In genomic region chr15:81292516-81293001, GRCh38 we compare ENCODE assay signal across 8 cellular contexts. TPM values are rescaled to one million over a fixed set of nuclear protein-coding genes. Genes with fewer than 3 reads are reported as not detected.
DNase-seq lines count a peak whose midpoint lies in the region; ATAC-seq and TF ChIP-seq lines count a peak whose summit lies in the region.

No MANE protein-coding gene starts in this region.

- H3K36me3 ChIP-seq in OCI-LY7 (ENCODE audit: insufficient read depth, low read length), result peaks cover 4% of the 10 kb centered on the region
- no peaks in the 10 kb centered on the region for H3K36me3 ChIP-seq in testis (ENCODE audit: low read depth, missing control alignments)

- peak overlapping the region; percentile 98 for H3K27ac ChIP-seq in OCI-LY7 (ENCODE audit: low read depth, low read length, poor library complexity, severe bottlenecking)
- H3K27ac ChIP-seq in testis, result no peak overlapping the region

- H3K4me3 ChIP-seq in GM12865 (ENCODE audit: low read depth, low read length) (peak overlapping the region; percentile 62), OCI-LY7 (ENCODE audit: low read depth, low read length, poor library complexity, severe bottlenecking) (peak overlapping the region; percentile 92), testis (no peak overlapping the region)

- H2AFZ ChIP-seq in OCI-LY7 (ENCODE audit: low read length), result peak overlapping the region; percentile 44; the same call in 1 of the 2 replicates

- peaks cover 8 to 13% (median 9%) of the 10 kb centered on the region in 3 donors for H3K27me3 Mint-ChIP-seq in immature natural killer cell (ENCODE audit: low read depth in 3 of 3)

- peak overlapping the region; percentile 52 to 100 (median 99) for H3K4me3 Mint-ChIP-seq in immature natural killer cell

- CTCF ChIA-PET in OCI-LY7 (lab: Charles Lee; ENCODE audit: unreplicated experiment), result no interaction called here

- H3K4me1 Mint-ChIP-seq in immature natural killer cell, result peaks cover 75 to 88% of the 10 kb centered on the region in 2 donors

- ATAC-seq in GM21528 (IDR thresholded peaks at IDR 0.05; ENCODE audit: low FRiP score, unreplicated experiment), result peak; percentile 27

- peak overlapping the region; percentile 95 to 100 (median 99) for H3K27ac Mint-ChIP-seq in immature natural killer cell

- H3K9me3 Mint-ChIP-seq in immature natural killer cell, result no peaks in the 10 kb centered on the region

- no peaks in the 10 kb centered on the region for H3K27me3 ChIP-seq in testis

- POLR2A ChIA-PET in OCI-LY7 (lab: Charles Lee), result interaction anchor here (0.6 to 3.3 kb wide), 9 partner anchors 8 to 878 kb away, joined by 3 to 27 read pairs (median 6); partner anchors contain the start of gene STARD5

- DNase-seq in GM12865 (ENCODE audit: low read depth), result peak; percentile 83
- DNase-seq in OCI-LY7 (ENCODE audit: low spot score), result peak; percentile 75
- DNase-seq in immature natural killer cell, result no peak
- no peak for DNase-seq in erythroblast (lab: John Stamatoyannopoulos, UW)
- DNase-seq in SW480 (ENCODE audit: low spot score), result no peak
- DNase-seq in testis, result no peak
- no peak for DNase-seq in C1 segment of cervical spinal cord (lab: John Stamatoyannopoulos, UW)

- no TSS peak for BruUV-seq in OCI-LY7 (replicated peaks; lab: Mats Ljungman, UMichigan)

- peaks cover 9% of the 10 kb centered on the region for H3K79me2 ChIP-seq in OCI-LY7 (ENCODE audit: insufficient read depth, low read depth, low read length)

- H3K9me2 ChIP-seq in OCI-LY7 (ENCODE audit: insufficient read depth, low read length), result no peaks in the 10 kb centered on the region

- H3K4me2 ChIP-seq in OCI-LY7 (ENCODE audit: low read length), result peak overlapping the region; percentile 91

- TF ChIP-seq POLR2A in erythroblast (IDR thresholded peaks at IDR 0.05; ENCODE audit: low read length), result no peak
- no peak for TF ChIP-seq POLR2A in testis (IDR thresholded peaks at IDR 0.05)

- H3K9me3 ChIP-seq in OCI-LY7 (ENCODE audit: low read length), result no peaks in the 10 kb centered on the region
- H3K9me3 ChIP-seq in testis, result no peaks in the 10 kb centered on the region

- 82 to 87% methylated on average over 6 to 12 of the region's 12 CpGs for WGBS in testis, 2 donors

- TF ChIP-seq CTCF in GM12865 (IDR thresholded peaks at IDR 0.05; ENCODE audit: insufficient read depth, low read depth, low read length, missing control alignments) (no peak), OCI-LY7 (conservative IDR thresholded peaks at IDR 0.05; ENCODE audit: low read length) (no peak), testis (IDR thresholded peaks at IDR 0.05) (no peak)

- peaks cover 5 to 7% (median 6%) of the 10 kb centered on the region in 3 donors for H3K36me3 Mint-ChIP-seq in immature natural killer cell

- H4K20me1 ChIP-seq in OCI-LY7 (ENCODE audit: insufficient read depth, low read length), result no peaks in the 10 kb centered on the region

- H3K4me1 ChIP-seq in OCI-LY7 (ENCODE audit: insufficient read depth, low read length, poor library complexity, severe bottlenecking) (peaks cover 69% of the 10 kb centered on the region), testis (no peaks in the 10 kb centered on the region)

- intact Hi-C loops in OCI-LY7 (cut with micrococcal nuclease; ENCODE audit: unreplicated experiment), result loop anchor here (1.0 to 10.0 kb wide), 5 partner anchors 8 to 752 kb away; partner anchors contain the start of genes MESD and MEX3B
- intact Hi-C loops in testis (cut with DNase I; ENCODE audit: low total_unique reads), result no loop called here

RNA-seq across cellular contexts. Expression of gene STARD5, which starts 31.4 kb away (rescaled TPM):
- 12.4 and 20.3 TPM in 2 replicates for total RNA-seq in OCI-LY7 (2014; rRNA removed; shearing (Covaris generic))
- total RNA-seq in OCI-LY7 (2022) (6.5 and 8.3 TPM in 2 replicates), testis (10 to 100 TPM; 15.7 to 16.2 TPM)
- polyA plus RNA-seq in immature natural killer cell (1 to 10 TPM in 2 of 3 donors, not detected in 1; 1.7 to 3.8 TPM), testis (ENCODE audit: insufficient read depth, low read depth, low replicate concordance) (8.7 TPM)

Comparison
In these comparisons a context has a peak if more than half of its experiments do, and no peak if none do; other contexts are left out.
1. DNase-seq: peak in GM12865 (single experiment) and OCI-LY7 (single experiment); none in immature natural killer cell (0 of 3), erythroblast (0 of 2), SW480 (single experiment), testis (single experiment) and C1 segment of cervical spinal cord (0 of 14).
2. H3K4me3 ChIP-seq: peak in GM12865 (single experiment) and OCI-LY7 (single experiment); none in testis (0 of 2).